Comparison of ENCODE assay signal across 1 cellular context in the genomic region with DNA sequence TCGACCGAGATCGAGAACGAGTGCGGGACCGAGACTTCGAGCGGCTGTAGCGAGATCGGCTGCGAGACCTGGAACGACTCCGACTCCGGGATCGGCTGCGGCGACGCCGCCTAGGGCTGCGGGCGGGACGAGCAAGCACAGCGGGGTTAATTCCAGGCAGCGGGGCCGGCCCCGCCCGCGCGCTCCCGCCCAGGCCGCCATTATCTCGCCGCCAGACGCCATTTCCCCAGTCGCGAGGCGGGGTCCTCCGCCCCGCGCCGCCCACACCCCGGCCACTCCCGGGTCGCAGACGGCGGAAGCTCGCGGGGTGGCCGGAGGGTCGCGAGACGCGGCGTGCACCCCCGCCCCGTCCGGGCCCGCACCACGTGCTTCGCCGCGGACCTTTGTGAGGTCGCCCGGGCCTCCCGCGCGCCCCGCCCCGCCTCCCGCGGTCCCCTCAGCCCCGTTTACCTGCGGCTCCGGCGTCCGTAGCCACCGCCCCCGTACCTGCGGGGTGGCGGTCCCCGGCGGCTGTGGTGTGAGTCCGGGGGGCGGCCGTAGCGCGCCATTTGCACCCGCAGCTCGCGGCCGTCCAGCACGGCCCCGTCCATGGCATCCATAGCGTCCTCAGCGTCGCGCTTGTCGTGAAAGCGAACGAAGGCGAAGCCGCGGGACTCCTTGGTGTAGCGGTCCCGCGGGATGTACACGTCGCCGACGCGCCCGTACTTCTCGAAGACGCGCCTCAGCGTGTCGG.
TF ChIP-seq lines count a peak whose summit lies in the region.

No MANE protein-coding gene starts in this region.

TF ChIP-seq in HEK293, 187 proteins besides CTCF, POLR2A, EP300 and RAD21 (continued from another document and continues in another):
- no peak for TF ChIP-seq ZNF558 (tag by site-specific recombination; IDR thresholded peaks at IDR 0.05)
- TF ChIP-seq, protein P1, sequence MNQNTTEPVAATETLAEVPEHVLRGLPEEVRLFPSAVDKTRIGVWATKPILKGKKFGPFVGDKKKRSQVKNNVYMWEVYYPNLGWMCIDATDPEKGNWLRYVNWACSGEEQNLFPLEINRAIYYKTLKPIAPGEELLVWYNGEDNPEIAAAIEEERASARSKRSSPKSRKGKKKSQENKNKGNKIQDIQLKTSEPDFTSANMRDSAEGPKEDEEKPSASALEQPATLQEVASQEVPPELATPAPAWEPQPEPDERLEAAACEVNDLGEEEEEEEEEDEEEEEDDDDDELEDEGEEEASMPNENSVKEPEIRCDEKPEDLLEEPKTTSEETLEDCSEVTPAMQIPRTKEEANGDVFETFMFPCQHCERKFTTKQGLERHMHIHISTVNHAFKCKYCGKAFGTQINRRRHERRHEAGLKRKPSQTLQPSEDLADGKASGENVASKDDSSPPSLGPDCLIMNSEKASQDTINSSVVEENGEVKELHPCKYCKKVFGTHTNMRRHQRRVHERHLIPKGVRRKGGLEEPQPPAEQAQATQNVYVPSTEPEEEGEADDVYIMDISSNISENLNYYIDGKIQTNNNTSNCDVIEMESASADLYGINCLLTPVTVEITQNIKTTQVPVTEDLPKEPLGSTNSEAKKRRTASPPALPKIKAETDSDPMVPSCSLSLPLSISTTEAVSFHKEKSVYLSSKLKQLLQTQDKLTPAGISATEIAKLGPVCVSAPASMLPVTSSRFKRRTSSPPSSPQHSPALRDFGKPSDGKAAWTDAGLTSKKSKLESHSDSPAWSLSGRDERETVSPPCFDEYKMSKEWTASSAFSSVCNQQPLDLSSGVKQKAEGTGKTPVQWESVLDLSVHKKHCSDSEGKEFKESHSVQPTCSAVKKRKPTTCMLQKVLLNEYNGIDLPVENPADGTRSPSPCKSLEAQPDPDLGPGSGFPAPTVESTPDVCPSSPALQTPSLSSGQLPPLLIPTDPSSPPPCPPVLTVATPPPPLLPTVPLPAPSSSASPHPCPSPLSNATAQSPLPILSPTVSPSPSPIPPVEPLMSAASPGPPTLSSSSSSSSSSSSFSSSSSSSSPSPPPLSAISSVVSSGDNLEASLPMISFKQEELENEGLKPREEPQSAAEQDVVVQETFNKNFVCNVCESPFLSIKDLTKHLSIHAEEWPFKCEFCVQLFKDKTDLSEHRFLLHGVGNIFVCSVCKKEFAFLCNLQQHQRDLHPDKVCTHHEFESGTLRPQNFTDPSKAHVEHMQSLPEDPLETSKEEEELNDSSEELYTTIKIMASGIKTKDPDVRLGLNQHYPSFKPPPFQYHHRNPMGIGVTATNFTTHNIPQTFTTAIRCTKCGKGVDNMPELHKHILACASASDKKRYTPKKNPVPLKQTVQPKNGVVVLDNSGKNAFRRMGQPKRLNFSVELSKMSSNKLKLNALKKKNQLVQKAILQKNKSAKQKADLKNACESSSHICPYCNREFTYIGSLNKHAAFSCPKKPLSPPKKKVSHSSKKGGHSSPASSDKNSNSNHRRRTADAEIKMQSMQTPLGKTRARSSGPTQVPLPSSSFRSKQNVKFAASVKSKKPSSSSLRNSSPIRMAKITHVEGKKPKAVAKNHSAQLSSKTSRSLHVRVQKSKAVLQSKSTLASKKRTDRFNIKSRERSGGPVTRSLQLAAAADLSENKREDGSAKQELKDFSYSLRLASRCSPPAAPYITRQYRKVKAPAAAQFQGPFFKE (tag by site-specific recombination; IDR thresholded peaks at IDR 0.05; ENCODE audit: borderline replicate concordance) = peak; percentile 99; the same call in 1 of the 2 replicates
- peak; percentile 74; the same call in 1 of the 2 replicates for TF ChIP-seq ZBTB1 (tag by site-specific recombination; IDR thresholded peaks at IDR 0.05)
- TF ChIP-seq, protein P2, sequence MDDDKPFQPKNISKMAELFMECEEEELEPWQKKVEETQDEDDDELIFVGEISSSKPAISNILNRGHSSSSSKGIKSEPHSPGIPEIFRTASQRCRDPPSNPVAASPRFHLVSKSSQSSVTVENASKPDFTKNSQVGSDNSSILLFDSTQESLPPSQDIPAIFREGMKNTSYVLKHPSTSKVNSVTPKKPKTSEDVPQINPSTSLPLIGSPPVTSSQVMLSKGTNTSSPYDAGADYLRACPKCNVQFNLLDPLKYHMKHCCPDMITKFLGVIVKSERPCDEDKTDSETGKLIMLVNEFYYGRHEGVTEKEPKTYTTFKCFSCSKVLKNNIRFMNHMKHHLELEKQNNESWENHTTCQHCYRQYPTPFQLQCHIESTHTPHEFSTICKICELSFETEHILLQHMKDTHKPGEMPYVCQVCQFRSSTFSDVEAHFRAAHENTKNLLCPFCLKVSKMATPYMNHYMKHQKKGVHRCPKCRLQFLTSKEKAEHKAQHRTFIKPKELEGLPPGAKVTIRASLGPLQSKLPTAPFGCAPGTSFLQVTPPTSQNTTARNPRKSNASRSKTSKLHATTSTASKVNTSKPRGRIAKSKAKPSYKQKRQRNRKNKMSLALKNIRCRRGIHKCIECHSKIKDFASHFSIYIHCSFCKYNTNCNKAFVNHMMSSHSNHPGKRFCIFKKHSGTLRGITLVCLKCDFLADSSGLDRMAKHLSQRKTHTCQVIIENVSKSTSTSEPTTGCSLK (tag by site-specific recombination; IDR thresholded peaks at IDR 0.05) = no peak
- TF ChIP-seq ZNF560 (tag by site-specific recombination; IDR thresholded peaks at IDR 0.05; ENCODE audit: borderline replicate concordance) = no peak
- no peak for TF ChIP-seq ZNF670 (tag by site-specific recombination; IDR thresholded peaks at IDR 0.05; ENCODE audit: low read depth)
- TF ChIP-seq ZNF501 (tag by site-specific recombination; IDR thresholded peaks at IDR 0.05) = no peak; the same call in 1 of the 2 replicates
- TF ChIP-seq GLIS2 (tag by site-specific recombination; IDR thresholded peaks at IDR 0.05) = peak; percentile 49
- TF ChIP-seq ZNF626 (tag by site-specific recombination; IDR thresholded peaks at IDR 0.05) = no peak
- no peak for TF ChIP-seq SETDB1 (IDR thresholded peaks at IDR 0.05; ENCODE audit: insufficient read length, low read length)
- TF ChIP-seq ZNF777 (tag by site-specific recombination; IDR thresholded peaks at IDR 0.05; ENCODE audit: borderline replicate concordance) = peak; percentile 84; the same call in 1 of the 2 replicates
- no peak for TF ChIP-seq ZNF549 (tag by site-specific recombination; IDR thresholded peaks at IDR 0.05)
- TF ChIP-seq ZNF19 (tag by site-specific recombination; IDR thresholded peaks at IDR 0.05; ENCODE audit: low read depth) = no peak
- no peak for TF ChIP-seq ZNF585B (tag by site-specific recombination; IDR thresholded peaks at IDR 0.05)
- no peak for TF ChIP-seq ZNF473 (tag by site-specific recombination; IDR thresholded peaks at IDR 0.05)
- no peak for TF ChIP-seq PBX3 (CRISPR knock-in tag; IDR thresholded peaks at IDR 0.05)
- TF ChIP-seq ZFHX2 (tag by site-specific recombination; conservative IDR thresholded peaks at IDR 0.05) = peak; percentile 90
- peak; percentile 94 for TF ChIP-seq ZBTB17 (tag by site-specific recombination; IDR thresholded peaks at IDR 0.05)
- TF ChIP-seq, protein P3, sequence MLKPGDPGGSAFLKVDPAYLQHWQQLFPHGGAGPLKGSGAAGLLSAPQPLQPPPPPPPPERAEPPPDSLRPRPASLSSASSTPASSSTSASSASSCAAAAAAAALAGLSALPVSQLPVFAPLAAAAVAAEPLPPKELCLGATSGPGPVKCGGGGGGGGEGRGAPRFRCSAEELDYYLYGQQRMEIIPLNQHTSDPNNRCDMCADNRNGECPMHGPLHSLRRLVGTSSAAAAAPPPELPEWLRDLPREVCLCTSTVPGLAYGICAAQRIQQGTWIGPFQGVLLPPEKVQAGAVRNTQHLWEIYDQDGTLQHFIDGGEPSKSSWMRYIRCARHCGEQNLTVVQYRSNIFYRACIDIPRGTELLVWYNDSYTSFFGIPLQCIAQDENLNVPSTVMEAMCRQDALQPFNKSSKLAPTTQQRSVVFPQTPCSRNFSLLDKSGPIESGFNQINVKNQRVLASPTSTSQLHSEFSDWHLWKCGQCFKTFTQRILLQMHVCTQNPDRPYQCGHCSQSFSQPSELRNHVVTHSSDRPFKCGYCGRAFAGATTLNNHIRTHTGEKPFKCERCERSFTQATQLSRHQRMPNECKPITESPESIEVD (tag by site-specific recombination; IDR thresholded peaks at IDR 0.05) = no peak
- TF ChIP-seq ZNF548 (tag by site-specific recombination; IDR thresholded peaks at IDR 0.05) = no peak
- TF ChIP-seq, protein P4, sequence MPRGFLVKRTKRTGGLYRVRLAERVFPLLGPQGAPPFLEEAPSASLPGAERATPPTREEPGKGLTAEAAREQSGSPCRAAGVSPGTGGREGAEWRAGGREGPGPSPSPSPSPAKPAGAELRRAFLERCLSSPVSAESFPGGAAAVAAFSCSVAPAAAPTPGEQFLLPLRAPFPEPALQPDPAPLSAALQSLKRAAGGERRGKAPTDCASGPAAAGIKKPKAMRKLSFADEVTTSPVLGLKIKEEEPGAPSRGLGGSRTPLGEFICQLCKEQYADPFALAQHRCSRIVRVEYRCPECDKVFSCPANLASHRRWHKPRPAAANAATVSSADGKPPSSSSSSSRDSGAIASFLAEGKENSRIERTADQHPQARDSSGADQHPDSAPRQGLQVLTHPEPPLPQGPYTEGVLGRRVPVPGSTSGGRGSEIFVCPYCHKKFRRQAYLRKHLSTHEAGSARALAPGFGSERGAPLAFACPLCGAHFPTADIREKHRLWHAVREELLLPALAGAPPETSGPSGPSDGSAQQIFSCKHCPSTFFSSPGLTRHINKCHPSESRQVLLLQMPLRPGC (tag by site-specific recombination; IDR thresholded peaks at IDR 0.05) = no peak
- peak; percentile 42; the same call in 1 of the 2 replicates for TF ChIP-seq ZNF660 (tag by site-specific recombination; IDR thresholded peaks at IDR 0.05)
- no peak; the same call in none of the 2 replicates for TF ChIP-seq ZNF391 (tag by site-specific recombination; IDR thresholded peaks at IDR 0.05; ENCODE audit: borderline replicate concordance, low read depth)
- no peak for TF ChIP-seq ZNF785 (tag by site-specific recombination; IDR thresholded peaks at IDR 0.05)
- TF ChIP-seq HOXA7 (CRISPR knock-in tag; IDR thresholded peaks at IDR 0.05; ENCODE audit: borderline replicate concordance) = no peak; the same call in 1 of the 2 replicates
- TF ChIP-seq, protein P5, sequence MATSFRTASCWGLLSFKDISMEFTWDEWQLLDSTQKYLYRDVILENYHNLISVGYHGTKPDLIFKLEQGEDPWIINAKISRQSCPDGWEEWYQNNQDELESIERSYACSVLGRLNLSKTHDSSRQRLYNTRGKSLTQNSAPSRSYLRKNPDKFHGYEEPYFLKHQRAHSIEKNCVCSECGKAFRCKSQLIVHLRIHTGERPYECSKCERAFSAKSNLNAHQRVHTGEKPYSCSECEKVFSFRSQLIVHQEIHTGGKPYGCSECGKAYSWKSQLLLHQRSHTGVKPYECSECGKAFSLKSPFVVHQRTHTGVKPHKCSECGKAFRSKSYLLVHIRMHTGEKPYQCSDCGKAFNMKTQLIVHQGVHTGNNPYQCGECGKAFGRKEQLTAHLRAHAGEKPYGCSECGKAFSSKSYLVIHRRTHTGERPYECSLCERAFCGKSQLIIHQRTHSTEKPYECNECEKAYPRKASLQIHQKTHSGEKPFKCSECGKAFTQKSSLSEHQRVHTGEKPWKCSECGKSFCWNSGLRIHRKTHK (tag by site-specific recombination; IDR thresholded peaks at IDR 0.05) = no peak
- TF ChIP-seq ZSCAN18 (tag by site-specific recombination; IDR thresholded peaks at IDR 0.05) = no peak
- no peak for TF ChIP-seq OVOL3 (tag by site-specific recombination; IDR thresholded peaks at IDR 0.05)
- no peak for TF ChIP-seq ZNF146 (tag by site-specific recombination; IDR thresholded peaks at IDR 0.05)
- TF ChIP-seq ZNF518A (tag by site-specific recombination; conservative IDR thresholded peaks at IDR 0.05; ENCODE audit: low read depth) = no peak
- no peak for TF ChIP-seq ZFP3 (tag by site-specific recombination; IDR thresholded peaks at IDR 0.05; ENCODE audit: low read depth)
